14 cellular contexts compared by ENCODE assay signal in genomic region chr2:45301307-45302010, GRCh38.
A peak's percentile ranks its signal among the peaks of the same experiment; 100 is the strongest.
DNase-seq lines count a peak whose midpoint lies in the region; ATAC-seq and TF ChIP-seq lines count a peak whose summit lies in the region.
"Had no signal": no experiment of that assay in that cellular context is flagged by ENCODE, and none has a peak within 500 bp of the region (broad histone marks: within the 10 kb centered on the region; RNA-seq: fewer than 3 reads in every experiment).

No MANE protein-coding gene starts in this region.

- no peaks in the 10 kb centered on the region for H3K27me3 ChIP-seq in upper lobe of right lung

- no peaks in the 10 kb centered on the region for H3K36me3 ChIP-seq in upper lobe of right lung

- no peaks in the 10 kb centered on the region for H3K9me3 ChIP-seq in upper lobe of right lung

- ATAC-seq in upper lobe of right lung: peak; percentile 64
- ATAC-seq: activated naive CD4-positive, alpha-beta T cell treated with anti-CD3 and anti-CD28 coated beads, Interleukin-2, amount 50 U/mL, for 72 hours; natural killer cell treated with Interleukin-12 subunit alpha and Interleukin-12 subunit beta and Interleukin-15 and Interleukin-18, amount 100 ng/mL, for 72 hours; Panc1 had no signal

- no peak overlapping the region for H3K27ac ChIP-seq in upper lobe of right lung

- H3K4me3 ChIP-seq in upper lobe of right lung: no peak overlapping the region

- H3K4me1 ChIP-seq in upper lobe of right lung: peaks cover 5% of the 10 kb centered on the region

- TF ChIP-seq CTCF in upper lobe of right lung (IDR thresholded peaks at IDR 0.05): no peak

- intact Hi-C loops in upper lobe of right lung (cut with DNase I): no loop called here

- DNase-seq in NCI-H2171 treated with DMSO at 0.1 percent for 48 hours (lab: John Stamatoyannopoulos, UW) (peak; percentile 54), NCI-H2171 (lab: John Stamatoyannopoulos, UW) (no peak), NCI-H2081 (lab: John Stamatoyannopoulos, UW) (peak; percentile 74 to 95), SHP77 treated with DMSO at 0.1 percent for 48 hours (lab: John Stamatoyannopoulos, UW) (peak; percentile 70), upper lobe of right lung (no peak), Kasumi-1 (lab: John Stamatoyannopoulos, UW) (no peak), NCI-H446 treated with DMSO at 0.1 percent for 48 hours (lab: John Stamatoyannopoulos, UW) (no peak)
- no peak for DNase-seq in activated effector memory CD4-positive, alpha-beta T cell treated with anti-CD3 and anti-CD28 coated beads, Interleukin-2, amount 50 U/mL, for 16 hours
- DNase-seq: activated T-cell treated with anti-CD3 and anti-CD28 coated beads for 4 hours; NCI-H446; stimulated activated naive CD4-positive, alpha-beta T cell had no signal

Comparison
In these comparisons a context has a peak if more than half of its experiments do, and no peak if none do; other contexts are left out.
1. DNase-seq: peak in NCI-H2171 treated with DMSO at 0.1 percent for 48 hours (single experiment), NCI-H2081 (2 of 2) and SHP77 treated with DMSO at 0.1 percent for 48 hours (single experiment); none in NCI-H2171 (single experiment), upper lobe of right lung (single experiment), Kasumi-1 (0 of 2), activated effector memory CD4-positive, alpha-beta T cell treated with anti-CD3 and anti-CD28 coated beads, Interleukin-2, amount 50 U/mL, for 16 hours (single experiment) and NCI-H446 treated with DMSO at 0.1 percent for 48 hours (single experiment).